11 cellular contexts compared by ENCODE assay signal in the genomic region with DNA sequence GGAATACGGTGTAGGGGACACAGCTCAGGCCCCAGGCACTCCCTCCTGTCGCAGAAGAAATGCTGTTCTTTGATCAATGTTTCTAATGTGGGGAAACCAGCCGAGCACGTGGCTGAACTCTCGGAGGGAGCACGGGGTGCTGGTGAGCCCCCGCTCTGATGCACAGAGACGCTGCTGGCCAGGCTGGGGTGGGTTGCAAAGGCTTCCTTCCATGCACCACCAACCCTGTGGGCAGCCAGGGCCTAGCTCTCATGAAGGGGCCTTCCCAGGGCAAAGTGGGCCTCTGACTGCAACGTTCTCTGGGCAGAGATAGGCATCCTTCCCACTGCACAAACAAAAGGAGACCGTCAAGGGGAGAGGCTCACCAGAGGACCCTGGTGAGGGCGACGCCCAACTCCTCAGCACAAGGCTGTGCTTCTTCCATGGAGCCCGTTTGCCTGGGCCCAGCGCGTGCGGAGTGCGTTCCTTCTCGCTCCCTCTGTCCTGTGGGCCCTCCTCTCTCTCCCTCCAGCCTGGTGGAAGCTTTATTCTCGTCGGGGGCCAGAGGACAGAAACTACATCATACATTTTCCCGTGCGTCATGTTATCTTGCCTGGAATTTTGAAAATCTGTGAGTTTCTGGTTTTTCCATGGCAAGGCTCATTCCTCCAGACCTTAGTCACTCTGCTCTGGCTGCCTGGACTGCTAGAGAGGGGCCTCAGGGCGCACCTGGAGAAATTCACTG.
DNase-seq lines count a peak whose midpoint lies in the region; ATAC-seq, FAIRE-seq and TF ChIP-seq lines count a peak whose summit lies in the region.
"Had no signal": no experiment of that assay in that cellular context is flagged by ENCODE, and none has a peak within 500 bp of the region (broad histone marks: within the 10 kb centered on the region; RNA-seq: fewer than 3 reads in every experiment).

No MANE protein-coding gene starts in this region.

- H3K9me3 ChIP-seq in H1 (ENCODE audit: insufficient read depth in 2 of 2, low read depth in 1 of 2, low read length in 1 of 2), result no peaks in the 10 kb centered on the region

- no peak overlapping the region for H3K56ac ChIP-seq in H1 (replicated peaks; ENCODE audit: insufficient read length, low read depth, low read length)

- H3K9ac ChIP-seq in H1 (replicated peaks in 1 of 4; ENCODE audit: extremely low read depth in 1 of 4, low read depth in 3 of 4, low read length in 3 of 4), result no peak overlapping the region

- H3K4me3 Mint-ChIP-seq in nephron (peak overlapping the region in 2 of 3 experiments; percentile 23 to 24), type B pancreatic cell (peak overlapping the region; percentile 57)
- H3K4me3 Mint-ChIP-seq: stimulated activated memory B cell treated with anti-CD40 and anti-IgM and Interleukin-4, amounts not matched to agents 10 μg/mL and 1 μg/mL and 100 μg/mL, for 72 hours; T-helper 17 cell had no signal

- H3K27me3 ChIP-seq in H1 (replicated peaks in 1 of 4; ENCODE audit: control insufficient read depth in 3 of 4, extremely low read depth in 1 of 4, insufficient read depth in 3 of 4, low read length in 3 of 4), result no peaks in the 10 kb centered on the region; a peak in 1 of 7 replicates

- peak overlapping the region; percentile 97 to 100 (median 100) for H3K27ac Mint-ChIP-seq in nephron
- peak overlapping the region; percentile 88 for H3K27ac Mint-ChIP-seq in type B pancreatic cell
- H3K27ac Mint-ChIP-seq: stimulated activated memory B cell treated with anti-CD40 and anti-IgM and Interleukin-4, amounts not matched to agents 10 μg/mL and 1 μg/mL and 100 μg/mL, for 72 hours; T-helper 17 cell had no signal

- FAIRE-seq in H1 (lab: Jason Lieb, UNC), result no peak

- TF ChIP-seq POLR2A in H1 (IDR thresholded peaks at IDR 0.05; ENCODE audit: control extremely low read depth in 1 of 2, low read depth in 2 of 2, low read length in 2 of 2), result no peak

- peaks cover 8 to 23% (median 15%) of the 10 kb centered on the region in 4 experiments for H3K4me1 ChIP-seq in H1 (replicated peaks in 1 of 4; ENCODE audit: control insufficient read depth in 3 of 4, insufficient read depth in 4 of 4, low read length in 3 of 4)

- H3K23me2 ChIP-seq in H1 (ENCODE audit: low read depth, low read length), result peaks cover 3% of the 10 kb centered on the region; the same call in 1 of the 2 replicates

- no peaks in the 10 kb centered on the region for H3K79me2 ChIP-seq in H1 (ENCODE audit: control insufficient read depth in 1 of 2, insufficient read depth in 2 of 2, low read length in 2 of 2)

- 0 out of 2 replicates have a peak overlapping the region, but pooled peaks have one; percentile 80 for H2BK20ac ChIP-seq in H1 (ENCODE audit: low read length)

- peak overlapping the region; percentile 88; the same call in 1 of the 2 replicates for H2BK15ac ChIP-seq in H1 (ENCODE audit: low read length)

- H2AFZ ChIP-seq in H1 (ENCODE audit: low read length), result peak overlapping the region; percentile 91

- H3K27ac ChIP-seq in H1 (ENCODE audit: low read depth, low read length), result no peak overlapping the region

- no peaks in the 10 kb centered on the region for H3K9me3 Mint-ChIP-seq in nephron
- H3K9me3 Mint-ChIP-seq in type B pancreatic cell, result no peaks in the 10 kb centered on the region
- H3K9me3 Mint-ChIP-seq: stimulated activated memory B cell treated with anti-CD40 and anti-IgM and Interleukin-4, amounts not matched to agents 10 μg/mL and 1 μg/mL and 100 μg/mL, for 72 hours had no signal

- TF ChIP-seq RAD21 in H1 (IDR thresholded peaks at IDR 0.05 in 1 of 2, conservative IDR thresholded peaks at IDR 0.05 in 1 of 2; ENCODE audit: low read depth in 2 of 2, low read length in 2 of 2), result no peak

- H4K8ac ChIP-seq in H1 (ENCODE audit: extremely low read depth, insufficient read depth, low read length), result peak overlapping the region; percentile 85; the same call in 1 of the 2 replicates

- H3K27me3 Mint-ChIP-seq in nephron (ENCODE audit: low read depth) (peaks cover 6% of the 10 kb centered on the region), type B pancreatic cell (no peaks in the 10 kb centered on the region)
- H3K27me3 Mint-ChIP-seq: stimulated activated memory B cell treated with anti-CD40 and anti-IgM and Interleukin-4, amounts not matched to agents 10 μg/mL and 1 μg/mL and 100 μg/mL, for 72 hours had no signal

- no peak for TF ChIP-seq EP300 in H1 (IDR thresholded peaks at IDR 0.05; ENCODE audit: borderline replicate concordance in 1 of 2, low read depth in 2 of 2, low read length in 2 of 2)

- no peak overlapping the region for H2AK5ac ChIP-seq in H1 (ENCODE audit: low read depth, low read length)

- CTCF ChIA-PET in H1 (lab: Charles Lee; ENCODE audit: partially characterized antibody), result interaction anchor here (0.8 to 2.3 kb wide), 3 partner anchors 11 to 52 kb away, joined by 3 to 16 read pairs (median 5); no protein-coding TSS in a partner anchor

- TF ChIP-seq CTCF in H1 (IDR thresholded peaks at IDR 0.05; ENCODE audit: control extremely low read depth in 1 of 3, insufficient read depth in 1 of 3, low read depth in 1 of 3, low read length in 3 of 3), result no peak
- TF ChIP-seq CTCF in nephron (IDR thresholded peaks at IDR 0.05; ENCODE audit: unreplicated experiment in 3 of 3), result no peak
- TF ChIP-seq CTCF in type B pancreatic cell (conservative IDR thresholded peaks at IDR 0.05), result no peak

- H4K20me1 ChIP-seq in H1 (replicated peaks in 1 of 2; ENCODE audit: control insufficient read depth in 1 of 2, insufficient read depth in 2 of 2, low read length in 2 of 2), result no peaks in the 10 kb centered on the region

- no peak overlapping the region for H3K4ac ChIP-seq in H1 (replicated peaks; ENCODE audit: insufficient read length, low read depth, low read length)

- DNase-seq in RPMI7951 (ENCODE audit: low read depth) (peak; percentile 35), H1 (ENCODE audit: low read depth in 1 of 2, low spot score in 2 of 2) (no peak), type B pancreatic cell (ENCODE audit: extremely low spot score, unreplicated experiment) (no peak), NCI-H2227 (lab: John Stamatoyannopoulos, UW; ENCODE audit: unreplicated experiment) (no peak)
- no peak for DNase-seq in activated CD8-positive, alpha-beta memory T cell treated with anti-CD3 and anti-CD28 coated beads, Interleukin-2, amount 50 U/mL, for 48 hours
- DNase-seq: MM.1S; stimulated activated CD4-positive, alpha-beta T cell treated with anti-CD3 and anti-CD28 coated beads, Interleukin-12 subunit alpha, Interleukin-12 subunit beta, amount 100 ng/mL, for 4 hours; T-helper 17 cell had no signal

- ATAC-seq in GM19328 (IDR thresholded peaks at IDR 0.05; ENCODE audit: unreplicated experiment), result no peak
- ATAC-seq: stimulated activated memory B cell treated with anti-CD40 and anti-IgM and Interleukin-4, amounts not matched to agents 10 μg/mL and 1 μg/mL and 100 μg/mL, for 72 hours; T-helper 17 cell had no signal

- H3K23ac ChIP-seq in H1 (ENCODE audit: insufficient read length), result no peak overlapping the region

- H2BK120ac ChIP-seq in H1 (replicated peaks; ENCODE audit: low read depth, low read length), result no peak overlapping the region

- H4K5ac ChIP-seq in H1 (ENCODE audit: insufficient read length, low read depth, low read length), result no peak overlapping the region

- no peak overlapping the region for H3K4me2 ChIP-seq in H1 (ENCODE audit: insufficient read depth in 1 of 2, low read depth in 2 of 2, low read length in 2 of 2)

- H3K4me1 Mint-ChIP-seq in nephron (peaks cover 70% of the 10 kb centered on the region), type B pancreatic cell (ENCODE audit: unreplicated experiment) (peaks cover 22% of the 10 kb centered on the region)

- no peak overlapping the region for H3K4me3 ChIP-seq in H1 (ENCODE audit: extremely low read depth in 1 of 4, insufficient read depth in 2 of 4, low read depth in 3 of 4, low read length in 4 of 4)

- 93% methylated on average over 23 of the region's 23 CpGs; no CpG with 5 or more reads in 1 of the 2 experiments for WGBS in H1 (ENCODE audit: extremely low coverage in 1 of 2, insufficient coverage in 1 of 2, insufficient read length in 1 of 2, insufficient replicate concordance in 2 of 2, low coverage in 1 of 2, low lambda C conversion rate in 2 of 2, missing lambda C conversion rate in 1 of 2), 2 experiments

- no peaks in the 10 kb centered on the region for H3K36me3 Mint-ChIP-seq in nephron (ENCODE audit: low read depth)
- no peaks in the 10 kb centered on the region for H3K36me3 Mint-ChIP-seq in type B pancreatic cell
- H3K36me3 Mint-ChIP-seq: stimulated activated memory B cell treated with anti-CD40 and anti-IgM and Interleukin-4, amounts not matched to agents 10 μg/mL and 1 μg/mL and 100 μg/mL, for 72 hours had no signal

- POLR2A ChIA-PET in H1 (lab: Charles Lee; ENCODE audit: partially characterized antibody), result interaction anchor here (2.9 kb wide), 1 partner anchor 10 kb away, joined by 8 read pairs; no protein-coding TSS in a partner anchor

- H3K14ac ChIP-seq in H1 (ENCODE audit: insufficient read length), result no peak overlapping the region

- H2BK12ac ChIP-seq in H1 (ENCODE audit: low read depth, low read length), result peak overlapping the region; percentile 87

- H3K36me3 ChIP-seq in H1 (ENCODE audit: control insufficient read depth in 2 of 4, insufficient read depth in 4 of 4, low read length in 3 of 4), result no peaks in the 10 kb centered on the region

- H2BK5ac ChIP-seq in H1 (ENCODE audit: low read depth, low read length), result peak overlapping the region; percentile 71; the same call in 1 of the 2 replicates

- peak overlapping the region; percentile 52 for H4K91ac ChIP-seq in H1 (replicated peaks; ENCODE audit: insufficient read length, low read length)

- no peaks in the 10 kb centered on the region for H3K79me1 ChIP-seq in H1 (ENCODE audit: low read depth, low read length)

- peak overlapping the region; percentile 78 for H3K18ac ChIP-seq in H1 (ENCODE audit: extremely low read depth, low read length)
